1 cellular context compared by ENCODE assay signal in the genomic region with DNA sequence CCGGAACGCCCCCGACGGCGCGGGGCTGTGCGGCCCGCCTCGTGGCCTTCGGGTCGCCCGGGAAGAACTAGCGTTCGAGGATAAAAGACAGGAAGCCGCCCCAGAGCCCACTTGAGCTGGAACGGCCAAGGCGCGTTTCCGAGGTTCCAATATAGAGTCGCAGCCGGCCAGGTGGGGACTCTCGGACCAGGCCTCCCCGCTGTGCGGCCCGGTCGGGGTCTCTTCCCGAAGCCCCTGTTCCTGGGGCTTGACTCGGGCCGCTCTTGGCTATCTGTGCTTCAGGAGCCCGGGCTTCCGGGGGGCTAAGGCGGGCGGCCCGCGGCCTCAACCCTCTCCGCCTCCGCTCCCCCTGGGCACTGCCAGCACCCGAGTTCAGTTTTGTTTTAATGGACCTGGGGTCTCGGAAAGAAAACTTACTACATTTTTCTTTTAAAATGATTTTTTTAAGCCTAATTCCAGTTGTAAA.
A peak's percentile ranks its signal among the peaks of the same experiment; 100 is the strongest.
TF ChIP-seq lines count a peak whose summit lies in the region.

No MANE protein-coding gene starts in this region.

TF ChIP-seq in K562, 482 proteins besides CTCF, POLR2A, EP300 and RAD21 (continued from another document):
- TF ChIP-seq, protein P1, sequence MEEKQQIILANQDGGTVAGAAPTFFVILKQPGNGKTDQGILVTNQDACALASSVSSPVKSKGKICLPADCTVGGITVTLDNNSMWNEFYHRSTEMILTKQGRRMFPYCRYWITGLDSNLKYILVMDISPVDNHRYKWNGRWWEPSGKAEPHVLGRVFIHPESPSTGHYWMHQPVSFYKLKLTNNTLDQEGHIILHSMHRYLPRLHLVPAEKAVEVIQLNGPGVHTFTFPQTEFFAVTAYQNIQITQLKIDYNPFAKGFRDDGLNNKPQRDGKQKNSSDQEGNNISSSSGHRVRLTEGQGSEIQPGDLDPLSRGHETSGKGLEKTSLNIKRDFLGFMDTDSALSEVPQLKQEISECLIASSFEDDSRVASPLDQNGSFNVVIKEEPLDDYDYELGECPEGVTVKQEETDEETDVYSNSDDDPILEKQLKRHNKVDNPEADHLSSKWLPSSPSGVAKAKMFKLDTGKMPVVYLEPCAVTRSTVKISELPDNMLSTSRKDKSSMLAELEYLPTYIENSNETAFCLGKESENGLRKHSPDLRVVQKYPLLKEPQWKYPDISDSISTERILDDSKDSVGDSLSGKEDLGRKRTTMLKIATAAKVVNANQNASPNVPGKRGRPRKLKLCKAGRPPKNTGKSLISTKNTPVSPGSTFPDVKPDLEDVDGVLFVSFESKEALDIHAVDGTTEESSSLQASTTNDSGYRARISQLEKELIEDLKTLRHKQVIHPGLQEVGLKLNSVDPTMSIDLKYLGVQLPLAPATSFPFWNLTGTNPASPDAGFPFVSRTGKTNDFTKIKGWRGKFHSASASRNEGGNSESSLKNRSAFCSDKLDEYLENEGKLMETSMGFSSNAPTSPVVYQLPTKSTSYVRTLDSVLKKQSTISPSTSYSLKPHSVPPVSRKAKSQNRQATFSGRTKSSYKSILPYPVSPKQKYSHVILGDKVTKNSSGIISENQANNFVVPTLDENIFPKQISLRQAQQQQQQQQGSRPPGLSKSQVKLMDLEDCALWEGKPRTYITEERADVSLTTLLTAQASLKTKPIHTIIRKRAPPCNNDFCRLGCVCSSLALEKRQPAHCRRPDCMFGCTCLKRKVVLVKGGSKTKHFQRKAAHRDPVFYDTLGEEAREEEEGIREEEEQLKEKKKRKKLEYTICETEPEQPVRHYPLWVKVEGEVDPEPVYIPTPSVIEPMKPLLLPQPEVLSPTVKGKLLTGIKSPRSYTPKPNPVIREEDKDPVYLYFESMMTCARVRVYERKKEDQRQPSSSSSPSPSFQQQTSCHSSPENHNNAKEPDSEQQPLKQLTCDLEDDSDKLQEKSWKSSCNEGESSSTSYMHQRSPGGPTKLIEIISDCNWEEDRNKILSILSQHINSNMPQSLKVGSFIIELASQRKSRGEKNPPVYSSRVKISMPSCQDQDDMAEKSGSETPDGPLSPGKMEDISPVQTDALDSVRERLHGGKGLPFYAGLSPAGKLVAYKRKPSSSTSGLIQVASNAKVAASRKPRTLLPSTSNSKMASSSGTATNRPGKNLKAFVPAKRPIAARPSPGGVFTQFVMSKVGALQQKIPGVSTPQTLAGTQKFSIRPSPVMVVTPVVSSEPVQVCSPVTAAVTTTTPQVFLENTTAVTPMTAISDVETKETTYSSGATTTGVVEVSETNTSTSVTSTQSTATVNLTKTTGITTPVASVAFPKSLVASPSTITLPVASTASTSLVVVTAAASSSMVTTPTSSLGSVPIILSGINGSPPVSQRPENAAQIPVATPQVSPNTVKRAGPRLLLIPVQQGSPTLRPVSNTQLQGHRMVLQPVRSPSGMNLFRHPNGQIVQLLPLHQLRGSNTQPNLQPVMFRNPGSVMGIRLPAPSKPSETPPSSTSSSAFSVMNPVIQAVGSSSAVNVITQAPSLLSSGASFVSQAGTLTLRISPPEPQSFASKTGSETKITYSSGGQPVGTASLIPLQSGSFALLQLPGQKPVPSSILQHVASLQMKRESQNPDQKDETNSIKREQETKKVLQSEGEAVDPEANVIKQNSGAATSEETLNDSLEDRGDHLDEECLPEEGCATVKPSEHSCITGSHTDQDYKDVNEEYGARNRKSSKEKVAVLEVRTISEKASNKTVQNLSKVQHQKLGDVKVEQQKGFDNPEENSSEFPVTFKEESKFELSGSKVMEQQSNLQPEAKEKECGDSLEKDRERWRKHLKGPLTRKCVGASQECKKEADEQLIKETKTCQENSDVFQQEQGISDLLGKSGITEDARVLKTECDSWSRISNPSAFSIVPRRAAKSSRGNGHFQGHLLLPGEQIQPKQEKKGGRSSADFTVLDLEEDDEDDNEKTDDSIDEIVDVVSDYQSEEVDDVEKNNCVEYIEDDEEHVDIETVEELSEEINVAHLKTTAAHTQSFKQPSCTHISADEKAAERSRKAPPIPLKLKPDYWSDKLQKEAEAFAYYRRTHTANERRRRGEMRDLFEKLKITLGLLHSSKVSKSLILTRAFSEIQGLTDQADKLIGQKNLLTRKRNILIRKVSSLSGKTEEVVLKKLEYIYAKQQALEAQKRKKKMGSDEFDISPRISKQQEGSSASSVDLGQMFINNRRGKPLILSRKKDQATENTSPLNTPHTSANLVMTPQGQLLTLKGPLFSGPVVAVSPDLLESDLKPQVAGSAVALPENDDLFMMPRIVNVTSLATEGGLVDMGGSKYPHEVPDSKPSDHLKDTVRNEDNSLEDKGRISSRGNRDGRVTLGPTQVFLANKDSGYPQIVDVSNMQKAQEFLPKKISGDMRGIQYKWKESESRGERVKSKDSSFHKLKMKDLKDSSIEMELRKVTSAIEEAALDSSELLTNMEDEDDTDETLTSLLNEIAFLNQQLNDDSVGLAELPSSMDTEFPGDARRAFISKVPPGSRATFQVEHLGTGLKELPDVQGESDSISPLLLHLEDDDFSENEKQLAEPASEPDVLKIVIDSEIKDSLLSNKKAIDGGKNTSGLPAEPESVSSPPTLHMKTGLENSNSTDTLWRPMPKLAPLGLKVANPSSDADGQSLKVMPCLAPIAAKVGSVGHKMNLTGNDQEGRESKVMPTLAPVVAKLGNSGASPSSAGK (IDR thresholded peaks at IDR 0.05), result peak; percentile 96
- TF ChIP-seq ZNF224 (CRISPR knock-in tag; IDR thresholded peaks at IDR 0.05), result no peak
- no peak for TF ChIP-seq MYNN (IDR thresholded peaks at IDR 0.05)
- TF ChIP-seq MYNN (CRISPR knock-in tag; IDR thresholded peaks at IDR 0.05), result no peak
- no peak for TF ChIP-seq SIX5 (IDR thresholded peaks at IDR 0.05; ENCODE audit: borderline replicate concordance in 1 of 2, insufficient read depth in 1 of 2, low read depth in 1 of 2, low read length in 2 of 2)
- no peak for TF ChIP-seq BDP1 (IDR thresholded peaks at IDR 0.05; ENCODE audit: insufficient read depth, insufficient read length)
- TF ChIP-seq NFXL1 (CRISPR knock-in tag; IDR thresholded peaks at IDR 0.05), result no peak
- TF ChIP-seq EWSR1 (IDR thresholded peaks at IDR 0.05; ENCODE audit: borderline replicate concordance, low read depth, partially characterized antibody), result no peak
- no peak for TF ChIP-seq ZNF699 (CRISPR knock-in tag; IDR thresholded peaks at IDR 0.05; ENCODE audit: insufficient replicate concordance)
- no peak for TF ChIP-seq CREBBP (IDR thresholded peaks at IDR 0.05; ENCODE audit: low read depth, low read length)
- TF ChIP-seq CBX5 (IDR thresholded peaks at IDR 0.05; ENCODE audit: borderline replicate concordance, low read depth), result no peak
- peak; percentile 64 for TF ChIP-seq FIP1L1 (IDR thresholded peaks at IDR 0.05; ENCODE audit: low read depth, low read length, poor library complexity, severe bottlenecking)
